9 cellular contexts compared by ENCODE assay signal in the genomic region with DNA sequence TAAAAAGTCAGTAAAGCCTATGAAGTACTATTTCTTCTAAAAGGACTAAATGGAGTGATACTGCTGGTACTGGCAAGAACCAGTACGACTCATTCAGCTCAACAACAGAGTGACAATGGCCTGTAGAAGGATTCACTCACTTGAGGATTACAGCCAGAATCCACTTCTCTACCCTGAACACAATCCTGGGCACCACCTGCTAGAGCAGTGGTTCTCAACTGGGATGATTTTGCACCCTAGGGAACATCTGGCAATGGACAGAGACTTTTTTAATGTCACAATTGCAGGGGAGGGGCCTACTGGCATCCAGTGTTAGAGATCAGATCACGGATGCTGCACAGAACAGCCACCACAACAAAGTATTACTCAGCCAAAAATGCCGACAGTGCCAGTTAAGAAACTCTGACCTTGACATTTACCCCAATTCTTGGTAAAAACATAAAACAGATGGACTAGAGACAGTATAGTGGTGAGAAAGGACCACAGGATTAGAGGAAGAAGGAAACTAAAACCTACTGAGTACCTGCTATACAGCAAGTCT. TPM values are rescaled to one million over a fixed set of nuclear protein-coding genes. Genes with fewer than 3 reads are reported as not detected.
DNase-seq lines count a peak whose midpoint lies in the region; ATAC-seq, FAIRE-seq and TF ChIP-seq lines count a peak whose summit lies in the region.
"Had no signal": no experiment of that assay in that cellular context is flagged by ENCODE, and none has a peak within 500 bp of the region (broad histone marks: within the 10 kb centered on the region; RNA-seq: fewer than 3 reads in every experiment).

No MANE protein-coding gene starts in this region.

- H3K4me3 ChIP-seq in PC-3 (ENCODE audit: low read length) (no peak overlapping the region), endothelial cell of umbilical vein (replicated peaks in 1 of 3; ENCODE audit: insufficient read depth in 1 of 3, low read depth in 1 of 3, low read length in 3 of 3) (no peak overlapping the region), gastrocnemius medialis (no peak overlapping the region)

- peaks cover 26% of the 10 kb centered on the region for H4K20me1 ChIP-seq in PC-3 (ENCODE audit: low read length)
- H4K20me1 ChIP-seq in endothelial cell of umbilical vein (replicated peaks; ENCODE audit: control insufficient read depth, extremely low read depth, insufficient read depth, low read length): peaks cover 6% of the 10 kb centered on the region

- no peaks in the 10 kb centered on the region for H3K9me3 Mint-ChIP-seq in activated CD4-positive, alpha-beta T cell treated with anti-CD3 and anti-CD28 coated beads for 36 hours (ENCODE audit: low read depth)

- no peak overlapping the region for H3K27ac Mint-ChIP-seq in activated CD4-positive, alpha-beta T cell treated with anti-CD3 and anti-CD28 coated beads for 36 hours

- H3K9me1 ChIP-seq in endothelial cell of umbilical vein (replicated peaks; ENCODE audit: control insufficient read depth, extremely low read depth, insufficient read depth, low read length): no peaks in the 10 kb centered on the region

- peaks cover 28% of the 10 kb centered on the region for H3K4me1 ChIP-seq in PC-3 (ENCODE audit: insufficient read depth, low read length)
- peaks cover 24% of the 10 kb centered on the region for H3K4me1 ChIP-seq in endothelial cell of umbilical vein (ENCODE audit: control insufficient read depth, extremely low read depth, insufficient read depth, low read length)
- H3K4me1 ChIP-seq in gastrocnemius medialis: peaks cover 10 to 36% of the 10 kb centered on the region in 2 donors

- H3K4me2 ChIP-seq in PC-3 (ENCODE audit: low read length) (peak overlapping the region; percentile 20; the same call in 1 of the 2 replicates), endothelial cell of umbilical vein (ENCODE audit: insufficient read depth, low read length) (peak overlapping the region; percentile 34)

- TF ChIP-seq CTCF in PC-3 (conservative IDR thresholded peaks at IDR 0.05; ENCODE audit: low read depth, low read length): no peak
- no peak for TF ChIP-seq CTCF in endothelial cell of umbilical vein (IDR thresholded peaks at IDR 0.05; ENCODE audit: extremely low read depth in 1 of 2, insufficient read depth in 1 of 2, low read depth in 1 of 2, low read length in 2 of 2)
- TF ChIP-seq CTCF in gastrocnemius medialis (IDR thresholded peaks at IDR 0.05 in 4 of 5, conservative IDR thresholded peaks at IDR 0.05 in 1 of 5): no peak

- H3K4me1 Mint-ChIP-seq in activated CD4-positive, alpha-beta T cell treated with anti-CD3 and anti-CD28 coated beads for 36 hours: peaks cover 21% of the 10 kb centered on the region

- BruUV-seq in PC-3 (replicated peaks; lab: Mats Ljungman, UMichigan) (no TSS peak), endothelial cell of umbilical vein (replicated peaks; lab: Mats Ljungman, UMichigan) (no TSS peak)

- peak; percentile 63 for FAIRE-seq in endothelial cell of umbilical vein (lab: Jason Lieb, UNC)
- FAIRE-seq in GM12892 (lab: Jason Lieb, UNC): no peak

- H3K9ac ChIP-seq in PC-3 (ENCODE audit: low read length) (no peak overlapping the region), endothelial cell of umbilical vein (replicated peaks; ENCODE audit: extremely low read depth, insufficient read depth, low read length) (no peak overlapping the region)

- in situ Hi-C loops in gastrocnemius medialis (cut with MboI; ENCODE audit: low sequenced_read_pairs in 4 of 4): no loop called here

- dilution Hi-C loops in endothelial cell of umbilical vein (cut with MboI; ENCODE audit: extremely low pct_ligation_motif_present, low sequenced_read_pairs): no loop called here

- DNase-seq in activated CD4-positive, alpha-beta T cell treated with anti-CD3 and anti-CD28 coated beads for 36 hours: peak; percentile 38
- DNase-seq in activated CD4-positive, alpha-beta T cell treated with anti-CD3 and anti-CD28 coated beads for 1 hour: no peak
- DNase-seq in PC-3 (peak; percentile 30), endothelial cell of umbilical vein (ENCODE audit: low read depth, low spot score) (peak; percentile 34), gastrocnemius medialis (peak in 1 of 2 donors; percentile 29), GM12892 (ENCODE audit: insufficient read length) (no peak), OCI-M2 (lab: John Stamatoyannopoulos, UW; ENCODE audit: unreplicated experiment) (no peak)
- DNase-seq in activated CD4-positive, CD25-positive, alpha-beta regulatory T cell treated with anti-CD3 and anti-CD28 coated beads, Interleukin-2, amount 50 U/mL, for 72 hours: no peak
- DNase-seq: stimulated activated naive CD4-positive, alpha-beta T cell had no signal

- H3K4me3 Mint-ChIP-seq in activated CD4-positive, alpha-beta T cell treated with anti-CD3 and anti-CD28 coated beads for 36 hours: no peak overlapping the region

- no peaks in the 10 kb centered on the region for H3K36me3 Mint-ChIP-seq in activated CD4-positive, alpha-beta T cell treated with anti-CD3 and anti-CD28 coated beads for 36 hours (ENCODE audit: low read depth)

- CTCF ChIA-PET in activated CD4-positive, alpha-beta T cell treated with anti-CD3 and anti-CD28 coated beads for 36 hours (lab: Charles Lee): no interaction called here
- CTCF ChIA-PET in PC-3 (lab: Charles Lee) (no interaction called here), endothelial cell of umbilical vein (lab: Charles Lee) (interaction anchor here (1.4 to 1.7 kb wide), 2 partner anchors 12 to 137 kb away, joined by 4 to 5 read pairs; no protein-coding TSS in a partner anchor)

- H3F3A ChIP-seq in PC-3 (ENCODE audit: low read length, unreplicated experiment): no peaks in the 10 kb centered on the region

- H3K27ac ChIP-seq in PC-3 (ENCODE audit: low read length) (no peak overlapping the region), endothelial cell of umbilical vein (ENCODE audit: insufficient read depth, low read depth, low read length) (no peak overlapping the region), gastrocnemius medialis (peak overlapping the region; percentile 31 to 61 (median 50))

- peaks cover 91% of the 10 kb centered on the region for H3K79me2 ChIP-seq in PC-3 (ENCODE audit: low read length)
- peaks cover 88% of the 10 kb centered on the region for H3K79me2 ChIP-seq in endothelial cell of umbilical vein (ENCODE audit: control insufficient read depth, insufficient read depth, low read length)

- peak; percentile 62 for ATAC-seq in activated CD4-positive, alpha-beta T cell treated with anti-CD3 and anti-CD28 coated beads for 36 hours
- ATAC-seq in PC-3 (peak; percentile 31), gastrocnemius medialis (peak; percentile 14 to 35)

- H3K27me3 Mint-ChIP-seq in activated CD4-positive, alpha-beta T cell treated with anti-CD3 and anti-CD28 coated beads for 36 hours: peaks cover 18% of the 10 kb centered on the region

- H3K36me3 ChIP-seq in PC-3 (ENCODE audit: low read depth, low read length) (no peaks in the 10 kb centered on the region), endothelial cell of umbilical vein (ENCODE audit: control insufficient read depth in 2 of 2, extremely low read depth in 1 of 2, insufficient read depth in 2 of 2, low read length in 2 of 2) (no peaks in the 10 kb centered on the region), gastrocnemius medialis (no peaks in the 10 kb centered on the region)

- POLR2A ChIA-PET in activated CD4-positive, alpha-beta T cell treated with anti-CD3 and anti-CD28 coated beads for 36 hours (lab: Charles Lee): no interaction called here
- POLR2A ChIA-PET in PC-3 (lab: Charles Lee; ENCODE audit: unreplicated experiment): interaction anchor here (0.6 kb wide), 1 partner anchor 12 kb away, joined by 3 read pairs; no protein-coding TSS in a partner anchor
- POLR2A ChIA-PET in endothelial cell of umbilical vein (lab: Charles Lee): no interaction called here

- H3K9me2 ChIP-seq in PC-3 (replicated peaks; ENCODE audit: low read length): no peaks in the 10 kb centered on the region

- TF ChIP-seq POLR2A in endothelial cell of umbilical vein (IDR thresholded peaks at IDR 0.05; ENCODE audit: low read depth, low read length) (no peak), gastrocnemius medialis (IDR thresholded peaks at IDR 0.05) (no peak), GM12892 (IDR thresholded peaks at IDR 0.05; ENCODE audit: low read depth, low read length) (no peak)

- H3K9me3 ChIP-seq in PC-3 (ENCODE audit: low read length): no peaks in the 10 kb centered on the region
- no peaks in the 10 kb centered on the region for H3K9me3 ChIP-seq in endothelial cell of umbilical vein (replicated peaks; ENCODE audit: control insufficient read depth, insufficient read depth, low read length)
- H3K9me3 ChIP-seq in gastrocnemius medialis: no peaks in the 10 kb centered on the region

- intact Hi-C loops in activated CD4-positive, alpha-beta T cell treated with anti-CD3 and anti-CD28 coated beads for 36 hours (cut with DNase I, micrococcal nuclease): loop anchor here (5.0 to 10.0 kb wide), 2 partner anchors 111 to 668 kb away; a partner anchor contains a TSS
- intact Hi-C loops in PC-3 (cut with micrococcal nuclease): no loop called here
- intact Hi-C loops in endothelial cell of umbilical vein (cut with micrococcal nuclease): loop anchor here (10.0 kb wide), 2 partner anchors 188 to 368 kb away; no protein-coding TSS in a partner anchor
- intact Hi-C loops in gastrocnemius medialis (cut with DNase I; ENCODE audit: low total_unique reads): no loop called here

- H3K27me3 ChIP-seq in PC-3 (ENCODE audit: low read length): no peaks in the 10 kb centered on the region
- H3K27me3 ChIP-seq in endothelial cell of umbilical vein (ENCODE audit: control insufficient read depth in 2 of 2, insufficient read depth in 2 of 2, low read length in 2 of 2): no peaks in the 10 kb centered on the region
- no peaks in the 10 kb centered on the region for H3K27me3 ChIP-seq in gastrocnemius medialis

- H2AFZ ChIP-seq in PC-3 (ENCODE audit: low read length) (no peak overlapping the region), endothelial cell of umbilical vein (ENCODE audit: low read depth, low read length) (no peak overlapping the region)

RNA-seq across cellular contexts. Expression of a gene that starts 5.0 kb away (rescaled TPM):
- total RNA-seq in activated CD4-positive, alpha-beta T cell treated with anti-CD3 and anti-CD28 coated beads for 36 hours: 1 to 10 TPM; 3.0 to 3.8 TPM
- total RNA-seq in PC-3 (2014; rRNA removed) (29.9 and 32.4 TPM in 2 replicates), endothelial cell of umbilical vein (44.0 and 44.8 TPM in 2 replicates), gastrocnemius medialis (10 to 100 TPM; 48.3 to 82.7 (median 55.1) TPM)
- polyA plus RNA-seq in endothelial cell of umbilical vein: 10.2 and 13.1 TPM in 2 replicates
- 12.4 and 14.1 TPM in 2 replicates for polyA plus RNA-seq in endothelial cell of umbilical vein (2011; cell fraction: cytosol; rRNA removed)
- polyA plus RNA-seq in endothelial cell of umbilical vein (2011; cell fraction: nucleus; rRNA removed): 42.2 and 51.2 TPM in 2 replicates
- 26.0 and 41.7 TPM in 2 replicates for polyA plus RNA-seq in endothelial cell of umbilical vein (2012)
- 28.7 and 32.5 TPM in 2 replicates for polyA minus RNA-seq in endothelial cell of umbilical vein
- 20.0 TPM for polyA minus RNA-seq in endothelial cell of umbilical vein (2011; cell fraction: cytosol; rRNA and poly(A)+ RNA removed)
- polyA minus RNA-seq in endothelial cell of umbilical vein (2011; cell fraction: nucleus; rRNA and poly(A)+ RNA removed): 26.8 and 41.9 TPM in 2 replicates
- polyA plus RNA-seq in GM12892 (2012; ENCODE audit: missing spikeins): 2.9 TPM

RNA-seq across cellular contexts. Expression of a gene that starts 49.6 kb away (rescaled TPM):
- total RNA-seq in activated CD4-positive, alpha-beta T cell treated with anti-CD3 and anti-CD28 coated beads for 36 hours: 10 to 100 TPM; 12.5 to 13.9 TPM
- total RNA-seq in PC-3 (2014; rRNA removed): 13.5 and 25.1 TPM in 2 replicates
- 8.6 and 8.8 TPM in 2 replicates for total RNA-seq in endothelial cell of umbilical vein
- polyA plus RNA-seq in endothelial cell of umbilical vein: 4.7 and 5.8 TPM in 2 replicates
- 7.8 and 8.5 TPM in 2 replicates for polyA plus RNA-seq in endothelial cell of umbilical vein (2011; cell fraction: cytosol; rRNA removed)
- polyA plus RNA-seq in endothelial cell of umbilical vein (2011; cell fraction: nucleus; rRNA removed): 13.1 TPM in 2 replicates
- polyA plus RNA-seq in endothelial cell of umbilical vein (2012): 4.7 and 6.9 TPM in 2 replicates
- 7.5 and 15.1 TPM in 2 replicates for polyA minus RNA-seq in endothelial cell of umbilical vein
- polyA minus RNA-seq in endothelial cell of umbilical vein (2011; cell fraction: cytosol; rRNA and poly(A)+ RNA removed): 7.1 TPM
- polyA minus RNA-seq in endothelial cell of umbilical vein (2011; cell fraction: nucleus; rRNA and poly(A)+ RNA removed): 5.2 and 10.0 TPM in 2 replicates
- 1 to 10 TPM; 5.4 to 9.1 (median 6.8) TPM for total RNA-seq in gastrocnemius medialis
- polyA plus RNA-seq in GM12892 (2012; ENCODE audit: missing spikeins): 6.6 TPM

RNA-seq across cellular contexts. Expression of a gene that starts 49.9 kb away (rescaled TPM):
- total RNA-seq in activated CD4-positive, alpha-beta T cell treated with anti-CD3 and anti-CD28 coated beads for 36 hours: 100 to 1,000 TPM; 113 to 118 TPM
- 78.2 and 93.6 TPM in 2 replicates for total RNA-seq in PC-3 (2014; rRNA removed)
- 71.0 and 72.3 TPM in 2 replicates for total RNA-seq in endothelial cell of umbilical vein
- 36.1 and 42.0 TPM in 2 replicates for polyA plus RNA-seq in endothelial cell of umbilical vein
- 50.5 TPM in 2 replicates for polyA plus RNA-seq in endothelial cell of umbilical vein (2011; cell fraction: cytosol; rRNA removed)
- 37.4 and 38.4 TPM in 2 replicates for polyA plus RNA-seq in endothelial cell of umbilical vein (2011; cell fraction: nucleus; rRNA removed)
- 52.5 and 71.1 TPM in 2 replicates for polyA plus RNA-seq in endothelial cell of umbilical vein (2012)
- 46.7 and 61.5 TPM in 2 replicates for polyA minus RNA-seq in endothelial cell of umbilical vein
- polyA minus RNA-seq in endothelial cell of umbilical vein (2011; cell fraction: cytosol; rRNA and poly(A)+ RNA removed): 58.3 TPM
- 19.3 and 20.9 TPM in 2 replicates for polyA minus RNA-seq in endothelial cell of umbilical vein (2011; cell fraction: nucleus; rRNA and poly(A)+ RNA removed)
- total RNA-seq in gastrocnemius medialis: 10 to 100 TPM; 49.6 to 94.2 (median 63.4) TPM
- polyA plus RNA-seq in GM12892 (2012; ENCODE audit: missing spikeins): 90.3 TPM

Comparison
In these comparisons a context has a peak if more than half of its experiments do, and no peak if none do; other contexts are left out.
1. DNase-seq: peak in activated CD4-positive, alpha-beta T cell treated with anti-CD3 and anti-CD28 coated beads for 36 hours (single experiment), PC-3 (single experiment) and endothelial cell of umbilical vein (single experiment); none in activated CD4-positive, alpha-beta T cell treated with anti-CD3 and anti-CD28 coated beads for 1 hour (single experiment), activated CD4-positive, CD25-positive, alpha-beta regulatory T cell treated with anti-CD3 and anti-CD28 coated beads, Interleukin-2, amount 50 U/mL, for 72 hours (single experiment), GM12892 (single experiment) and OCI-M2 (single experiment).
2. H3K27ac ChIP-seq: peak in gastrocnemius medialis (4 of 4); none in PC-3 (single experiment) and endothelial cell of umbilical vein (single experiment).
3. intact Hi-C loops: an anchor here in activated CD4-positive, alpha-beta T cell treated with anti-CD3 and anti-CD28 coated beads for 36 hours (5.0 to 10.0 kb wide) and endothelial cell of umbilical vein (10.0 kb wide); none called in PC-3 and gastrocnemius medialis.
4. Peak in every context shown above with its lines, with median percentiles within 50 percentile points of each other: ATAC-seq.